24 cellular contexts compared by ENCODE assay signal in the genomic region with DNA sequence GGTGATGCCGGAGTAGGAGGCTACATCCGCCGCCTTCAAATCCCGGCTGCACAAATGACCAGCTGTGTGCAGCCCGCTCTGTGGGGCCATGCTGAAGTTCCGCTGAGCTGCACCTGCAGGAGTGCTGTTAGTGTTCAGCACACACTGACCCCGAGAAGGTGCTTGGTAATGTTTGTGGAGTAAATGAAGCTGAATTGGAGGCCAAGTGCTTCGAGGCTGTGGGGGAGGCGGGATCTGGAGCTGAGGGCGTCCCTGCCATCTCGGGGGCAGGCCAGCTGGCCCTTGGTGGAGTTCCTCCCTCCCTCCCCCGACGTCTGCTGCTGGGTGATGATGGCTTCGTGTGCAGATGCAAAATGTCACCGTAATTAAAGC. TPM values are rescaled to one million over a fixed set of nuclear protein-coding genes. Genes with fewer than 3 reads are reported as not detected.
DNase-seq lines count a peak whose midpoint lies in the region; ATAC-seq, FAIRE-seq and TF ChIP-seq lines count a peak whose summit lies in the region.
"Had no signal": no experiment of that assay in that cellular context is flagged by ENCODE, and none has a peak within 500 bp of the region (broad histone marks: within the 10 kb centered on the region; RNA-seq: fewer than 3 reads in every experiment).

No MANE protein-coding gene starts in this region.

- H3K9ac ChIP-seq in HepG2 (ENCODE audit: insufficient read depth, low read depth, low read length), result no peak overlapping the region
- H3K9ac ChIP-seq: parathyroid adenoma had no signal

- no peak for TF ChIP-seq EP300 in HepG2 (IDR thresholded peaks at IDR 0.05; ENCODE audit: low read depth in 2 of 2, low read length in 2 of 2)
- no peak for TF ChIP-seq EP300 in HepG2 (CRISPR knock-in tag; IDR thresholded peaks at IDR 0.05; ENCODE audit: borderline replicate concordance)

- DNase-seq in HepG2 (ENCODE audit: low spot score) (no peak), right lobe of liver (no peak), NCI-H510A treated with DMSO at 0.1 percent for 48 hours (lab: John Stamatoyannopoulos, UW) (peak; percentile 97), endothelial cell (ENCODE audit: low spot score) (no peak), spleen (peak; percentile 36), dedifferentiated amniotic fluid mesenchymal stem cell (ENCODE audit: extremely low spot score) (no peak)
- DNase-seq: activated CD4-positive, alpha-beta T cell treated with anti-CD3 and anti-CD28 coated beads, Interleukin-2, amount 10 ng/mL, durations not matched to agents 24 days and 14 days; amygdala; CD8-positive, alpha-beta T cell; effector CD4-positive, alpha-beta T cell; Kasumi-1; naive thymus-derived CD4-positive, alpha-beta T cell; NCI-H1092 treated with DMSO at 0.1 percent for 48 hours; NCI-H526 treated with DMSO at 0.1 percent for 48 hours; small intestine; stimulated activated CD8-positive, alpha-beta memory T cell treated with anti-CD3 and anti-CD28 coated beads, Interleukin-4, amount 100 ng/mL, for 48 hours; substantia nigra had no signal

- H3K27me3 ChIP-seq in HepG2 (ENCODE audit: control insufficient read depth in 1 of 2, insufficient read depth in 2 of 2, low read length in 2 of 2) (peaks cover 8 to 31% of the 10 kb centered on the region in 2 experiments; a peak in 3 of 5 replicates), right lobe of liver (no peaks in the 10 kb centered on the region), spleen (replicated peaks in 1 of 7) (peaks cover 0 to 37% (median 0%) of the 10 kb centered on the region in 7 donors)

- H3K9me3 ChIP-seq in HepG2 (ENCODE audit: low read length) (peaks cover 20% of the 10 kb centered on the region), right lobe of liver (no peaks in the 10 kb centered on the region), spleen (peaks cover 0 to 23% (median 19%) of the 10 kb centered on the region in 8 donors)
- H3K9me3 ChIP-seq: HAP-1 had no signal

- H3K4me1 ChIP-seq in HepG2 (ENCODE audit: insufficient read depth, low read length), result peaks cover 48% of the 10 kb centered on the region
- H3K4me1 ChIP-seq in right lobe of liver, result no peaks in the 10 kb centered on the region
- no peaks in the 10 kb centered on the region for H3K4me1 ChIP-seq in spleen
- H3K4me1 ChIP-seq: HAP-1, parathyroid adenoma had no signal

- peaks cover 68% of the 10 kb centered on the region for H3K4me1 Mint-ChIP-seq in endothelial cell (ENCODE audit: unreplicated experiment)
- H3K4me1 Mint-ChIP-seq: activated CD4-positive, alpha-beta T cell treated with anti-CD3 and anti-CD28 coated beads, Interleukin-2, amount 10 ng/mL, durations not matched to agents 24 days and 14 days; naive thymus-derived CD4-positive, alpha-beta T cell had no signal

- no peak overlapping the region; the same call in 1 of the 2 replicates for H3K4me2 ChIP-seq in HepG2 (ENCODE audit: low read depth, low read length)

- POLR2A ChIA-PET in HepG2 (lab: Yijun Ruan, JAX), result interaction anchor here (1.9 kb wide), 1 partner anchor 122 kb away, joined by 6 read pairs; the partner anchor contains the start of gene PDIA6

- no peaks in the 10 kb centered on the region for H4K20me1 ChIP-seq in HepG2 (ENCODE audit: insufficient read depth, low read length)

- no peak overlapping the region for H3K27ac ChIP-seq in HepG2 (ENCODE audit: extremely low read length, insufficient read depth, low read length)
- H3K27ac ChIP-seq in right lobe of liver, result no peak overlapping the region
- no peak overlapping the region for H3K27ac ChIP-seq in spleen
- H3K27ac ChIP-seq: parathyroid adenoma had no signal

- H3K4me3 Mint-ChIP-seq in endothelial cell (ENCODE audit: unreplicated experiment), result no peak overlapping the region
- H3K4me3 Mint-ChIP-seq: activated CD4-positive, alpha-beta T cell treated with anti-CD3 and anti-CD28 coated beads, Interleukin-2, amount 10 ng/mL, durations not matched to agents 24 days and 14 days; CD8-positive, alpha-beta T cell; naive thymus-derived CD4-positive, alpha-beta T cell had no signal

- TF ChIP-seq CTCF in HepG2 (CRISPR knock-in tag; IDR thresholded peaks at IDR 0.05) (no peak), right lobe of liver (IDR thresholded peaks at IDR 0.05) (no peak), endothelial cell (IDR thresholded peaks at IDR 0.05; ENCODE audit: unreplicated experiment) (no peak), spleen (IDR thresholded peaks at IDR 0.05 in 8 of 11, conservative IDR thresholded peaks at IDR 0.05 in 3 of 11) (no peak)

- 34% methylated on average over 12 of the region's 15 CpGs for WGBS in HepG2 (ENCODE audit: low lambda C conversion rate)
- WGBS in right lobe of liver (ENCODE audit: insufficient coverage, low coverage, low lambda C conversion rate, missing lambda C conversion rate), result 48% methylated on average over 6 of the region's 15 CpGs
- 56 to 75% (median 74%) methylated on average over 7 to 15 of the region's 15 CpGs for WGBS in spleen, 5 donors

- peak; percentile 11; the same call in 2 of the 3 replicates for ATAC-seq in HepG2
- no peak for ATAC-seq in right lobe of liver
- ATAC-seq in GM19397 (IDR thresholded peaks at IDR 0.05; ENCODE audit: unreplicated experiment), result no peak
- no peak for ATAC-seq in HG03469 (IDR thresholded peaks at IDR 0.05; ENCODE audit: unreplicated experiment)
- ATAC-seq: CD8-positive, alpha-beta T cell had no signal

- in situ Hi-C loops in HepG2 (cut with HindIII; ENCODE audit: extremely low pct_ligation_motif_present, low pct_unique_long_range_greater_than_20kb), result no loop called here

- no peak overlapping the region for H3K4me3 ChIP-seq in HepG2 (replicated peaks in 1 of 3; ENCODE audit: insufficient read depth in 1 of 3, low read depth in 2 of 3, low read length in 3 of 3)
- no peak overlapping the region for H3K4me3 ChIP-seq in right lobe of liver
- H3K4me3 ChIP-seq in spleen, result no peak overlapping the region
- H3K4me3 ChIP-seq: HAP-1, lung had no signal

- FAIRE-seq in HepG2 (lab: Jason Lieb, UNC), result no peak
- FAIRE-seq: RCC 7860, small intestine had no signal

- H3K27me3 Mint-ChIP-seq in endothelial cell (ENCODE audit: unreplicated experiment), result peaks cover 17% of the 10 kb centered on the region
- H3K27me3 Mint-ChIP-seq: activated CD4-positive, alpha-beta T cell treated with anti-CD3 and anti-CD28 coated beads, Interleukin-2, amount 10 ng/mL, durations not matched to agents 24 days and 14 days had no signal

- H3K79me2 ChIP-seq in HepG2 (ENCODE audit: insufficient read depth, low read length), result no peaks in the 10 kb centered on the region
- H3K79me2 ChIP-seq: parathyroid adenoma had no signal

- no peaks in the 10 kb centered on the region for H3K9me3 Mint-ChIP-seq in endothelial cell (ENCODE audit: unreplicated experiment)

- no peaks in the 10 kb centered on the region for H3K36me3 Mint-ChIP-seq in endothelial cell (ENCODE audit: low read depth, unreplicated experiment)
- H3K36me3 Mint-ChIP-seq: CD8-positive, alpha-beta T cell had no signal

- no peak for TF ChIP-seq POLR2A in HepG2 (IDR thresholded peaks at IDR 0.05; ENCODE audit: insufficient read depth in 1 of 2, low read depth in 2 of 2, low read length in 2 of 2)
- TF ChIP-seq POLR2A in right lobe of liver (IDR thresholded peaks at IDR 0.05), result no peak
- no peak for TF ChIP-seq POLR2A in spleen (IDR thresholded peaks at IDR 0.05)

- CTCF ChIA-PET in HepG2 (lab: Yijun Ruan, JAX; ENCODE audit: low intra/inter-chr PET ratio, low total read pairs), result no interaction called here

- H2AFZ ChIP-seq in HepG2 (ENCODE audit: low read length), result no peak overlapping the region
- H2AFZ ChIP-seq: parathyroid adenoma had no signal

- H3K27ac Mint-ChIP-seq in endothelial cell (ENCODE audit: unreplicated experiment), result peak overlapping the region; percentile 59
- H3K27ac Mint-ChIP-seq: activated CD4-positive, alpha-beta T cell treated with anti-CD3 and anti-CD28 coated beads, Interleukin-2, amount 10 ng/mL, durations not matched to agents 24 days and 14 days; CD8-positive, alpha-beta T cell had no signal

- BruUV-seq in HepG2 (replicated peaks; lab: Mats Ljungman, UMichigan), result no TSS peak

- no peak for TF ChIP-seq RAD21 in HepG2 (CRISPR knock-in tag; IDR thresholded peaks at IDR 0.05)

- H3K36me3 ChIP-seq in HepG2 (replicated peaks in 1 of 2; ENCODE audit: control insufficient read depth in 1 of 2, insufficient read depth in 2 of 2, low read length in 2 of 2) (no peaks in the 10 kb centered on the region), right lobe of liver (no peaks in the 10 kb centered on the region), spleen (no peaks in the 10 kb centered on the region)
- H3K36me3 ChIP-seq: HAP-1 had no signal

- intact Hi-C loops in HepG2 (cut with micrococcal nuclease; ENCODE audit: unreplicated experiment) (no loop called here), right lobe of liver (cut with DNase I) (no loop called here), spleen (cut with DNase I; ENCODE audit: low total_unique reads) (no loop called here)

RNA-seq across cellular contexts. Expression of gene KCNF1, which starts 23.2 kb away (rescaled TPM):
- total RNA-seq in HepG2 (2016; rRNA removed; fragmentation: Illumina TruSeq; extraction: Trizol) (0.09 and 0.15 TPM in 2 replicates), right lobe of liver (not detected), endothelial cell (ENCODE audit: unreplicated experiment) (8.4 TPM), spleen (1 to 10 TPM in 2 of 7 donors, under 1 TPM in 2, not detected in 3; 0.25 to 1.2 (median 0.65) TPM)
- total RNA-seq in HepG2 (2016; cell fraction: cytosol; rRNA removed; fragmentation: Illumina TruSeq; extraction: Trizol; ENCODE audit: low read depth), result not detected in 2 replicates
- total RNA-seq in HepG2 (2016; cell fraction: insoluble cytoplasmic fraction; rRNA removed; fragmentation: Illumina TruSeq; extraction: Trizol), result 0.24 TPM in 1 of 2 replicates, not detected in the other
- 0.09 and 0.17 TPM in 2 replicates for total RNA-seq in HepG2 (2016; cell fraction: membrane; rRNA removed; fragmentation: Illumina TruSeq; extraction: Trizol)
- total RNA-seq in HepG2 (2016; cell fraction: nucleus; rRNA removed; fragmentation: Illumina TruSeq; extraction: Trizol), result 0.22 TPM in 1 of 2 replicates, not detected in the other
- polyA plus RNA-seq in HepG2 (2011; rRNA removed) (0.12 and 0.17 TPM in 2 replicates), spleen (under 1 TPM; 0.16 to 0.91 (median 0.57) TPM)
- 0.09 and 0.19 TPM in 2 replicates for polyA plus RNA-seq in HepG2 (2011; cell fraction: cytosol; rRNA removed)
- 0.14 and 0.16 TPM in 2 replicates for polyA plus RNA-seq in HepG2 (2011; cell fraction: nucleus; rRNA removed)
- 0.05 TPM in 1 of 2 replicates, not detected in the other for polyA plus RNA-seq in HepG2 (2012)
- polyA plus RNA-seq in HepG2 (2016; cell fraction: cytosol; fragmentation: Illumina TruSeq; extraction: Trizol; ENCODE audit: low read depth), result 0.07 and 0.10 TPM in 2 replicates
- polyA plus RNA-seq in HepG2 (2016; cell fraction: insoluble cytoplasmic fraction; fragmentation: Illumina TruSeq; extraction: Trizol; ENCODE audit: low read depth), result 0.13 TPM in 2 replicates
- polyA plus RNA-seq in HepG2 (2016; cell fraction: membrane; fragmentation: Illumina TruSeq; extraction: Trizol; ENCODE audit: low read depth), result 0.15 and 0.18 TPM in 2 replicates
- 0.33 and 0.39 TPM in 2 replicates for polyA plus RNA-seq in HepG2 (2016; cell fraction: nucleus; fragmentation: Illumina TruSeq; extraction: Trizol; ENCODE audit: insufficient read depth, low read depth)
- polyA minus RNA-seq in HepG2 (2011; rRNA and poly(A)+ RNA removed; ENCODE audit: low replicate concordance), result 0.18 TPM in 1 of 2 replicates, not detected in the other
- 0.26 TPM in 1 of 2 replicates, not detected in the other for polyA minus RNA-seq in HepG2 (2011; cell fraction: cytosol; rRNA and poly(A)+ RNA removed)
- polyA minus RNA-seq in HepG2 (2011; cell fraction: nucleus; rRNA and poly(A)+ RNA removed), result not detected in 2 replicates
- total RNA-seq: activated CD4-positive, alpha-beta T cell treated with anti-CD3 and anti-CD28 coated beads, Interleukin-2, amount 10 ng/mL, durations not matched to agents 24 days and 14 days; CD8-positive, alpha-beta T cell; Daoy; naive thymus-derived CD4-positive, alpha-beta T cell had no signal
- polyA plus RNA-seq: naive thymus-derived CD4-positive, alpha-beta T cell had no signal

Comparison
In these comparisons a context has a peak if more than half of its experiments do, and no peak if none do; other contexts are left out.
1. DNase-seq: peak in NCI-H510A treated with DMSO at 0.1 percent for 48 hours (single experiment) and spleen (single experiment); none in HepG2 (single experiment), right lobe of liver (0 of 3), endothelial cell (single experiment) and dedifferentiated amniotic fluid mesenchymal stem cell (single experiment).